ENCODE assay signal across 1 cellular context in the genomic region with DNA sequence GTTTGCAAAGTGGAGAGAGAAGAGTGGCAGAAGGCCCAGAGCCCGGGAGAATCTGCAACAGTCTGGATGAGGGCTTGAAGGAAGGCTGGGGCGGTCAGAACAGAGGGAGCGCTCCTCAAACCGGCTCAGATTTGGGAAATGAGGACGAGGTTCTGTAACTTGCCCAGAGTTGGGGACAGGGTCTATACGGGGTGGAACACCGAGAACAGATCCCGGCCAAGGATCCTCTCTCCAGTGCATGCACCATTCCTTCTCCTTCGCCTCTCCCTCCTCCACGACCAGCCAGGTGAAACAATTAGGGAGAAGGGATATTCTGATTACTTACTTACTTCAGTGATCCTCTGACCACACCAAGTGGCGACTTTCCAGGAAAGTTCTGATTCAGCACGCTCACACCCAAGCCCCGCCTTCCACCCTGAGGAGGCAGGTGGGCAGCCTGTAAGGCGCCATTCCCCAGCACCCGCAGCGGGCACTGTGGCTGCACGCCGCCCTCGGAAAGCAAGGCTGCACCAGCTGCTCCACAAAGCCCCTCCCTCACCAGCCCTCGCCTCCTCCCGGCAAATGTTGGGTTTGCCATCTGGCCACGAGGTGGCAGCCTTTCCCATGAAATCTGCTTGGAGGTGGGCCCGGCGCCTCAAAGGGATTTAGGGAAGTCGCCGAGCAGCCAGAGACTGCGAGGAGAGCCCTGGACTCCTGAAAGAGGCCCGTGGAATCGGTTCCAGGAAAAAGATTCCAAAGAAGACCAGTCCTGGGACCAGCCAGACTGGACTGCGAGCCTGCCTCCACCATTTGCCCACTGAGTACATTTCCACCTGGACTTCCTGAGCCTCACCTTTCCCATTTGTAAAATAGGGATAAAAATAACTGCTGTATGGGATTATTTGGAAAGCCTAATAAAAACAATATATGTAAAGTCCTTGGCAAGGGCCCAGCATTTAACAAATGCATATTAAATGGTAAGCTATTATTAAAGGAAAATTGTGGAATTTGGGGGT.
A peak's percentile ranks its signal among the peaks of the same experiment; 100 is the strongest.
TF ChIP-seq lines count a peak whose summit lies in the region.

No MANE protein-coding gene starts in this region.

TF ChIP-seq in IMR-90, 13 proteins besides CTCF, POLR2A, EP300 and RAD21:
- TF ChIP-seq, protein P1, sequence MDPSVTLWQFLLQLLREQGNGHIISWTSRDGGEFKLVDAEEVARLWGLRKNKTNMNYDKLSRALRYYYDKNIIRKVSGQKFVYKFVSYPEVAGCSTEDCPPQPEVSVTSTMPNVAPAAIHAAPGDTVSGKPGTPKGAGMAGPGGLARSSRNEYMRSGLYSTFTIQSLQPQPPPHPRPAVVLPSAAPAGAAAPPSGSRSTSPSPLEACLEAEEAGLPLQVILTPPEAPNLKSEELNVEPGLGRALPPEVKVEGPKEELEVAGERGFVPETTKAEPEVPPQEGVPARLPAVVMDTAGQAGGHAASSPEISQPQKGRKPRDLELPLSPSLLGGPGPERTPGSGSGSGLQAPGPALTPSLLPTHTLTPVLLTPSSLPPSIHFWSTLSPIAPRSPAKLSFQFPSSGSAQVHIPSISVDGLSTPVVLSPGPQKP (IDR thresholded peaks at IDR 0.05; ENCODE audit: borderline replicate concordance, low read depth, low read length): no peak
- TF ChIP-seq FOS (IDR thresholded peaks at IDR 0.05; ENCODE audit: low read depth, low read length): no peak
- TF ChIP-seq BHLHE40 (IDR thresholded peaks at IDR 0.05; ENCODE audit: low read depth, low read length): no peak
- peak; percentile 89 for TF ChIP-seq SMC3 (IDR thresholded peaks at IDR 0.05; ENCODE audit: low read depth, low read length)
- TF ChIP-seq MAZ (IDR thresholded peaks at IDR 0.05; ENCODE audit: borderline replicate concordance, low read depth, low read length): peak; percentile 91
- TF ChIP-seq RFX5 (IDR thresholded peaks at IDR 0.05; ENCODE audit: low read depth, low read length): no peak
- peak; percentile 42; the same call in 1 of the 2 replicates for TF ChIP-seq MXI1 (IDR thresholded peaks at IDR 0.05; ENCODE audit: borderline replicate concordance, low read depth, low read length)
